Comparison of ENCODE assay signal across 8 cellular contexts in the genomic region with DNA sequence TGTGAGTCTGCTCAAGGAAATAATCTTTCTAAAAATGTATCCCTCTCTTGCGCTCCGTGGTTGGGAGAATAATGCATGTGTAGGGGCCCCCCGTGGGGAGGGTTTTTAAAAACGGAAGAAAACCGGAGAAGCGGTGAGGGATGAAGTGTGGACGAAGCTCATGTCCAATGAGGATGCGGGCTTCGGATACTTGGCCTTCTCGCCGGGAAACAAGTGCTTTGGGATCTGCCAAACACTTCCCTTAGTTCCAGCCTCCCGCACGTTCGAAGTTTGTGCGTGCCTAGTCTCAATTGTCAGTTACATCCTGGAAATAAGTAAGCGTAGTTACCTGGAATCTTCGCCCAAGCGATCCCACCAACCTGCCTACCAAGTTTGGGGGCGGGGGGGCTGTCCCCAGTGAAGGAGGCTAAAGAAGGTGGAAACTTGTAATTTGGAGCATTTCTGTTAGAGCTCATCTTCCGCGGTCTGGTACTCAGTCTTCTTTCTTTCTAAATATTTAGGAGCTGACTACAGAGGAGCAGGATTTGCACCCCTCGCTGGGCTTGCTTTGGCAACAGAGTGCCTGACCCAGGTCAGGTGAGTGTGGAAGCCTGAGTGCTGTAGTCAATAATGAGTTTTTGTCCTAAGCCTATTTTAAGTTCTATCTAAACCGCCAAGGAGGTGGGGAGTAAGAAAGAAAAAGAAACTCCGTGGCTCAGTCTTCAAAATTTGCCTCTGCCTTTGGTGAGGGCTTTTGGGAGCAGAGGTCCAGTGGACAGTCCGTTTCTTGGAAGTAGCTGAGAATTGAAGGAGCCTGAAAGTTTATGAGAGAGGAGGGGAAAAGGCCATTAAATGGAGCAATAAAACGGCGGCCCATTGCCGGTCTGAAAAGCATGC. TPM values are rescaled to one million over a fixed set of nuclear protein-coding genes. Genes with fewer than 3 reads are reported as not detected.
DNase-seq lines count a peak whose midpoint lies in the region; TF ChIP-seq lines count a peak whose summit lies in the region.

No MANE protein-coding gene starts in this region.

- H3K4me3 ChIP-seq in GM06990 (replicated peaks; ENCODE audit: low read depth, low read length) (peak overlapping the region; percentile 66), astrocyte of the spinal cord (ENCODE audit: low read depth, low read length) (peak overlapping the region; percentile 82), spleen (peak overlapping the region; percentile 86 to 98 (median 96))

- no peak for TF ChIP-seq CTCF in GM06990 (IDR thresholded peaks at IDR 0.05; ENCODE audit: insufficient read depth, low read length, poor library complexity, severe bottlenecking)
- no peak for TF ChIP-seq CTCF in astrocyte of the spinal cord (IDR thresholded peaks at IDR 0.05; ENCODE audit: low read depth, low read length)
- TF ChIP-seq CTCF in spleen (IDR thresholded peaks at IDR 0.05 in 8 of 11, conservative IDR thresholded peaks at IDR 0.05 in 3 of 11), result no peak

- WGBS in spleen, 5 donors, result 2 to 5% (median 3%) methylated on average over 28 of the region's 28 CpGs

- peak overlapping the region; percentile 58 to 89 (median 82) for H3K27ac ChIP-seq in spleen

- no peak for DNase-seq in GM06990 (ENCODE audit: extremely low read depth, insufficient read length)
- DNase-seq in NCI-H69 (lab: John Stamatoyannopoulos, UW), result peak; percentile 13
- peak; percentile 22 for DNase-seq in astrocyte of the spinal cord (ENCODE audit: low read depth, low spot score)
- peak; percentile 33 for DNase-seq in iPS-NIHi7 (ENCODE audit: extremely low spot score)
- DNase-seq in spleen, result peak; percentile 83
- DNase-seq in putamen (ENCODE audit: low spot score), result no peak
- DNase-seq in GDM1 (lab: John Stamatoyannopoulos, UW), result no peak
- no peak for DNase-seq in DMS79 (lab: John Stamatoyannopoulos, UW)

- peaks cover 2% of the 10 kb centered on the region; the same call in 1 of the 2 replicates for H3K27me3 ChIP-seq in GM06990 (replicated peaks; ENCODE audit: control insufficient read depth, insufficient read depth, low read length)
- H3K27me3 ChIP-seq in spleen (replicated peaks in 1 of 7), result no peaks in the 10 kb centered on the region

- in situ Hi-C loops in astrocyte of the spinal cord (cut with HindIII; ENCODE audit: low sequenced_read_pairs), result no loop called here

- no peaks in the 10 kb centered on the region for H3K36me3 ChIP-seq in GM06990 (ENCODE audit: control insufficient read depth, insufficient read depth, low read length)
- peaks cover 0 to 19% (median 4%) of the 10 kb centered on the region in 6 donors for H3K36me3 ChIP-seq in spleen

- peaks cover 11 to 64% (median 42%) of the 10 kb centered on the region in 6 donors for H3K4me1 ChIP-seq in spleen

- no peak for TF ChIP-seq POLR2A in spleen (IDR thresholded peaks at IDR 0.05)

- no peaks in the 10 kb centered on the region for H3K9me3 ChIP-seq in spleen

- intact Hi-C loops in spleen (cut with DNase I; ENCODE audit: low total_unique reads), result no loop called here

RNA-seq across cellular contexts. Expression of a gene that starts 1.0 kb away (rescaled TPM):
- 100 to 1,000 TPM; 109 to 194 (median 131) TPM for total RNA-seq in spleen
- 10 to 100 TPM; 17.5 to 20.0 (median 19.7) TPM for polyA plus RNA-seq in spleen

RNA-seq across cellular contexts. Expression of a gene that starts 27.1 kb away (rescaled TPM):
- total RNA-seq in spleen, result 10 to 100 TPM; 23.6 to 53.0 (median 38.8) TPM
- 10 to 100 TPM in 2 of 3 donors, 1 to 10 TPM in 1; 6.3 to 13.1 (median 12.1) TPM for polyA plus RNA-seq in spleen

Comparison
In these comparisons a context has a peak if more than half of its experiments do, and no peak if none do; other contexts are left out.
1. DNase-seq: peak in NCI-H69 (single experiment), astrocyte of the spinal cord (single experiment), iPS-NIHi7 (single experiment) and spleen (single experiment); none in GM06990 (single experiment), putamen (single experiment), GDM1 (single experiment) and DMS79 (single experiment).
2. Peak in every context shown above with its lines, with median percentiles within 50 percentile points of each other: H3K4me3 ChIP-seq.